ENCODE assay signal across 9 cellular contexts in the genomic region with DNA sequence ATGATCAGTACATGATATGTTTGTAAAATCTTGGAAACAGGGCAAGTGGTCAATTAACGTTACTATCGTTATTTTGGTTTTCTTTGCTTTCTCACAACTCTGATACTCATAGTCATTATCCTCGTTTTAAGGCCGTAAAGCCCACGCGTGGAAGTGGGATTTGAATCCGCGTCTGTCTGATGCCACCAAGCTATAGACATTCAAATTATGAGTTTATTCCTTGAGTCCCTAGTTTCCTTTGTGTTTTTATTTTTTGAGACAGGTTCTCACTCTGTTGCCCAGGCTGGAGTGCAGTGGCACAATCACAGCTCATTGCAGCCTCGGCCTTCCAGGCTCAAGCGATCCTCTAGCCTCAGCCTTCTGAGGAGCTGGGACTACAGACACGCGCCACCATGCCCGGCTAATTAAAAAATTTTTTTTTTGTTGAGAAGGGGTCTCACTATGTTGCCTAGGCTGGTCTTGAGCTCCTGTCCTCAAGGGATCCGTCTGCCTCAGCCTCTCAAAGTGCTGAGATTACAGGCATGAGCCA. TPM values are rescaled to one million over a fixed set of nuclear protein-coding genes. Genes with fewer than 3 reads are reported as not detected.
DNase-seq lines count a peak whose midpoint lies in the region; ATAC-seq and TF ChIP-seq lines count a peak whose summit lies in the region.
"Had no signal": no experiment of that assay in that cellular context is flagged by ENCODE, and none has a peak within 500 bp of the region (broad histone marks: within the 10 kb centered on the region; RNA-seq: fewer than 3 reads in every experiment).

No MANE protein-coding gene starts in this region.

- H3K27ac Mint-ChIP-seq in glutamatergic neuron (ENCODE audit: unreplicated experiment) = peak overlapping the region; percentile 90

- no peak for ATAC-seq in HG03439 (IDR thresholded peaks at IDR 0.05; ENCODE audit: unreplicated experiment)
- ATAC-seq in HG03097 (IDR thresholded peaks at IDR 0.05; ENCODE audit: low FRiP score, unreplicated experiment) = no peak

- TF ChIP-seq CTCF in WERI-Rb-1 (IDR thresholded peaks at IDR 0.05; ENCODE audit: low read depth, low read length) = no peak
- TF ChIP-seq CTCF in glutamatergic neuron (IDR thresholded peaks at IDR 0.05; ENCODE audit: partially characterized antibody, unreplicated experiment) = no peak

- peak overlapping the region; percentile 96 for H3K4me3 Mint-ChIP-seq in glutamatergic neuron (ENCODE audit: unreplicated experiment)

- H3K4me1 ChIP-seq in skeletal muscle satellite cell (ENCODE audit: control insufficient read depth, insufficient read depth, low read length) = peaks cover 14% of the 10 kb centered on the region

- no peaks in the 10 kb centered on the region for H3K9me3 Mint-ChIP-seq in glutamatergic neuron (ENCODE audit: unreplicated experiment)

- H3K4me1 Mint-ChIP-seq in glutamatergic neuron (ENCODE audit: low read depth, unreplicated experiment) = peaks cover 4% of the 10 kb centered on the region

- DNase-seq in H7 (no peak), WERI-Rb-1 (no peak), glutamatergic neuron (no peak), DMS79 treated with DMSO at 0.1 percent for 48 hours (lab: John Stamatoyannopoulos, UW) (no peak), NOMO-1 treated with DMSO at 0.1 percent for 48 hours (lab: John Stamatoyannopoulos, UW; ENCODE audit: unreplicated experiment) (no peak)
- DNase-seq: activated CD4-positive, alpha-beta T cell treated with anti-CD3 and anti-CD28 coated beads, Interleukin-2, amount 50 U/mL, for 4 hours had no signal

- peak overlapping the region; percentile 95 for H3K4me2 ChIP-seq in skeletal muscle satellite cell (ENCODE audit: low read length)

- H3K27me3 ChIP-seq in H7 (ENCODE audit: control insufficient read depth, insufficient read depth, low read length) (no peaks in the 10 kb centered on the region), WERI-Rb-1 (ENCODE audit: insufficient read depth, low read depth, severe bottlenecking) (no peaks in the 10 kb centered on the region), skeletal muscle satellite cell (ENCODE audit: control insufficient read depth, insufficient read depth, low read length) (no peaks in the 10 kb centered on the region)

- H3K9me3 ChIP-seq in WERI-Rb-1 (ENCODE audit: severe bottlenecking) (no peaks in the 10 kb centered on the region), skeletal muscle satellite cell (replicated peaks; ENCODE audit: low read length) (no peaks in the 10 kb centered on the region)

- H3K27me3 Mint-ChIP-seq in glutamatergic neuron (ENCODE audit: unreplicated experiment) = peaks cover 7% of the 10 kb centered on the region

- H3K36me3 ChIP-seq in H7 (replicated peaks; ENCODE audit: control insufficient read depth, insufficient read depth, low read length) (peaks cover 7% of the 10 kb centered on the region), WERI-Rb-1 (peaks cover 47% of the 10 kb centered on the region), skeletal muscle satellite cell (ENCODE audit: insufficient read depth, low read length) (peaks cover 38% of the 10 kb centered on the region)

- peak overlapping the region; percentile 93 for H3K27ac ChIP-seq in WERI-Rb-1

- H3K4me3 ChIP-seq in H7 (ENCODE audit: insufficient read depth, low read depth, low read length) (peak overlapping the region; percentile 81), WERI-Rb-1 (ENCODE audit: low read depth, low read length) (peak overlapping the region; percentile 100), skeletal muscle satellite cell (ENCODE audit: low read length) (peak overlapping the region; percentile 98)

- no peaks in the 10 kb centered on the region for H3K36me3 Mint-ChIP-seq in glutamatergic neuron (ENCODE audit: unreplicated experiment)

- peak overlapping the region; percentile 99 for H3K9ac ChIP-seq in skeletal muscle satellite cell (ENCODE audit: low read depth, low read length)

RNA-seq across cellular contexts. Expression of gene DCTN5, which starts 1.0 kb away (rescaled TPM):
- total RNA-seq in H7 (2014; rRNA removed; shearing (Covaris generic)) = 35.2 and 38.2 TPM in 2 replicates
- total RNA-seq in glutamatergic neuron (ENCODE audit: unreplicated experiment) = 96.5 TPM
- total RNA-seq in skeletal muscle satellite cell (2012; rRNA removed) = 36.7 and 45.6 TPM in 2 replicates

RNA-seq across cellular contexts. Expression of gene PALB2, which starts 1.2 kb away (rescaled TPM):
- 21.7 and 26.1 TPM in 2 replicates for total RNA-seq in H7 (2014; rRNA removed; shearing (Covaris generic))
- total RNA-seq in glutamatergic neuron (ENCODE audit: unreplicated experiment) = 14.4 TPM
- total RNA-seq in skeletal muscle satellite cell (2012; rRNA removed) = 13.2 and 14.4 TPM in 2 replicates

RNA-seq across cellular contexts. Expression of gene PLK1, which starts 36.4 kb away (rescaled TPM):
- 125 and 126 TPM in 2 replicates for total RNA-seq in H7 (2014; rRNA removed; shearing (Covaris generic))
- 16.9 TPM for total RNA-seq in glutamatergic neuron (ENCODE audit: unreplicated experiment)
- 26.4 and 28.8 TPM in 2 replicates for total RNA-seq in skeletal muscle satellite cell (2012; rRNA removed)

RNA-seq across cellular contexts. Expression of gene NDUFAB1, which starts 46.2 kb away (rescaled TPM):
- total RNA-seq in H7 (2014; rRNA removed; shearing (Covaris generic)) = 304 and 426 TPM in 2 replicates
- 76.0 TPM for total RNA-seq in glutamatergic neuron (ENCODE audit: unreplicated experiment)
- 124 and 146 TPM in 2 replicates for total RNA-seq in skeletal muscle satellite cell (2012; rRNA removed)
